In the genomic region with DNA sequence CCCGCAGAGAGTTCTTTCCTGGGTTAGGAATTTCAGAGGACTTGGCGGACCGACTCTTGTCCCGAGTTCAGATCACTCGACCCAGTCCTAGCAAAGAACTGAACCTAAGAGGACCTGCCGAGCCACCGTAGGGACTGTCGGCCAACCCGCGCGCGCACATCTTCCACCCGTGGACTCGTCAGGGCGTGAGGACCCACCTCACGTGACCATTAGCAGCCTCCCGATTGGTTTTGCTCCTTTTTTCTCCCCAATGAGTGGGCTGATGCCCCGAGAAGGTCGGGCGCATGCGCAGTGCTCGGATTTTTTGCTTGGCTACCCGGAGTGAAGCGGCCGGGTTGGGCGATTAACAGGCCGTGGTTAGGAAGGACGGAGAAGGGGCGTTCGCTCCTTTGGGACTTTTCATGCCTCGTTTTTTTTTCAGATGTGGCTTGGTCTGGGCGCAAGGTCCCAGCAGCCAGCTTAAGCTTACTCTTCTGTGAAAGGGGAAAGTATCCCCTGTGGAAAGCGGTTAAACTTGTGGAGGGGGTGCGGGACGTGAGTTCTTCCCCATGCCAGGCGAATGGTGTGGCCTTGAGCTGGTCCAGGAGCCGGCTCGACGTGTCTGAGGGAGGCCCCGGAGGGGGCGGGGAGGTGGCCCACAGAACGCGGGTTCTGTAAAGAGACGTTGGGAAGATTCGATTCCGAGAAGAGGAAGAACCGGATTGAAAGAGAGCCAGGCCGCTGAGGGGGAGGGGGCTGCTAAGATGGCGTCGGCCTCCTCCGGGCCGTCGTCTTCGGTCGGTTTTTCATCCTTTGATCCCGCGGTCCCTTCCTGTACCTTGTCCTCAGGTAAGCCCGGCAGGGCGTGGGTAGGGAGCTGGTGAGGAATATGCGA, we compare ENCODE assay signal across 8 cellular contexts. TPM values are rescaled to one million over a fixed set of nuclear protein-coding genes. Genes with fewer than 3 reads are reported as not detected.
A peak's percentile ranks its signal among the peaks of the same experiment; 100 is the strongest.
DNase-seq lines count a peak whose midpoint lies in the region; ATAC-seq and TF ChIP-seq lines count a peak whose summit lies in the region.

A gene with protein sequence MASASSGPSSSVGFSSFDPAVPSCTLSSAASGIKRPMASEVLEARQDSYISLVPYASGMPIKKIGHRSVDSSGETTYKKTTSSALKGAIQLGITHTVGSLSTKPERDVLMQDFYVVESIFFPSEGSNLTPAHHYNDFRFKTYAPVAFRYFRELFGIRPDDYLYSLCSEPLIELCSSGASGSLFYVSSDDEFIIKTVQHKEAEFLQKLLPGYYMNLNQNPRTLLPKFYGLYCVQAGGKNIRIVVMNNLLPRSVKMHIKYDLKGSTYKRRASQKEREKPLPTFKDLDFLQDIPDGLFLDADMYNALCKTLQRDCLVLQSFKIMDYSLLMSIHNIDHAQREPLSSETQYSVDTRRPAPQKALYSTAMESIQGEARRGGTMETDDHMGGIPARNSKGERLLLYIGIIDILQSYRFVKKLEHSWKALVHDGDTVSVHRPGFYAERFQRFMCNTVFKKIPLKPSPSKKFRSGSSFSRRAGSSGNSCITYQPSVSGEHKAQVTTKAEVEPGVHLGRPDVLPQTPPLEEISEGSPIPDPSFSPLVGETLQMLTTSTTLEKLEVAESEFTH (plus strand): TSS at position 299 of the 874 bp plus-strand sequence. CDS start 445 bp downstream, at position 744.

- H3K4me3 Mint-ChIP-seq in T-helper 17 cell: peak within 1 kb of the TSS; percentile 100
- H3K4me3 Mint-ChIP-seq in progenitor cell of endocrine pancreas (ENCODE audit: low read depth): peak within 1 kb of the TSS; percentile 97

- intact Hi-C loops in left ventricle myocardium inferior (cut with micrococcal nuclease): no loop called here

- in situ Hi-C loops in GM13977 (cut with MboI; ENCODE audit: low pct_unique_long_range_greater_than_20kb, low sequenced_read_pairs, unreplicated experiment): no loop called here

- TF ChIP-seq CTCF in GM13977 (IDR thresholded peaks at IDR 0.05; ENCODE audit: extremely low read depth, insufficient read depth, missing control alignments) (no peak), left ventricle myocardium inferior (IDR thresholded peaks at IDR 0.05; ENCODE audit: borderline replicate concordance) (no peak), progenitor cell of endocrine pancreas (IDR thresholded peaks at IDR 0.05; ENCODE audit: unreplicated experiment) (no peak)

- DNase-seq in GM13977 (ENCODE audit: low spot score) (peak; percentile 97), NCI-H1694 treated with DMSO at 0.1 percent for 48 hours (lab: John Stamatoyannopoulos, UW) (peak; percentile 99), T-helper 17 cell (peak; percentile 97 to 99 (median 97)), amygdala (lab: John Stamatoyannopoulos, UW) (peak; percentile 86 to 99 (median 97)), left ventricle myocardium inferior (peak; percentile 99), progenitor cell of endocrine pancreas (ENCODE audit: low spot score, unreplicated experiment) (peak; percentile 96), ureter (ENCODE audit: low spot score) (peak; percentile 99)

- ATAC-seq in HG02884 (IDR thresholded peaks at IDR 0.05; ENCODE audit: unreplicated experiment): peak; percentile 73
- ATAC-seq in T-helper 17 cell: peak; percentile 97

- no peaks in the 10 kb centered on the region for H3K9me3 Mint-ChIP-seq in progenitor cell of endocrine pancreas (ENCODE audit: low read depth)

- H3K4me1 Mint-ChIP-seq in T-helper 17 cell (peaks cover 31% of the 10 kb centered on the region), progenitor cell of endocrine pancreas (ENCODE audit: low read depth) (peaks cover 31% of the 10 kb centered on the region)

- H3K36me3 Mint-ChIP-seq in T-helper 17 cell (ENCODE audit: low read depth): peaks cover 6% of the 10 kb centered on the region
- no peaks in the 10 kb centered on the region for H3K36me3 Mint-ChIP-seq in progenitor cell of endocrine pancreas (ENCODE audit: insufficient read depth)

- H3K9me3 ChIP-seq in T-helper 17 cell (ENCODE audit: control insufficient read depth, low read length, poor library complexity, severe bottlenecking) (no peaks in the 10 kb centered on the region), left ventricle myocardium inferior (replicated peaks) (no peaks in the 10 kb centered on the region)

- peak within 1 kb of the TSS; percentile 91 for H3K27ac ChIP-seq in left ventricle myocardium inferior (replicated peaks)

- no peaks in the 10 kb centered on the region for H3K27me3 ChIP-seq in left ventricle myocardium inferior (ENCODE audit: low read depth)

- peak within 1 kb of the TSS; percentile 88 for H3K4me3 ChIP-seq in left ventricle myocardium inferior

- H3K4me1 ChIP-seq in left ventricle myocardium inferior: peaks cover 68% of the 10 kb centered on the region

- H3K36me3 ChIP-seq in left ventricle myocardium inferior: peaks cover 13% of the 10 kb centered on the region

- H3K27me3 Mint-ChIP-seq in T-helper 17 cell (no peaks in the 10 kb centered on the region), progenitor cell of endocrine pancreas (peaks cover 3% of the 10 kb centered on the region)

- H3K27ac Mint-ChIP-seq in T-helper 17 cell (peak within 1 kb of the TSS; percentile 100), progenitor cell of endocrine pancreas (peak within 1 kb of the TSS; percentile 100)

RNA-seq across cellular contexts. Expression of the gene that starts here (rescaled TPM):
- total RNA-seq in T-helper 17 cell (10 to 100 TPM; 41.6 to 43.3 TPM), left ventricle myocardium inferior (28.5 TPM), progenitor cell of endocrine pancreas (84.0 and 95.5 TPM in 2 replicates), ureter (55.9 TPM)

Comparison
In these comparisons a context has a peak if more than half of its experiments do, and no peak if none do; other contexts are left out.
1. Peak in every context shown above with its lines: DNase-seq, ATAC-seq, H3K4me3 ChIP-seq and H3K27ac ChIP-seq.